Comparison of ENCODE assay signal across 10 cellular contexts in genomic region chr2:196200557-196200956, GRCh38. TPM values are rescaled to one million over a fixed set of nuclear protein-coding genes. Genes with fewer than 3 reads are reported as not detected.
DNase-seq lines count a peak whose midpoint lies in the region; ATAC-seq and TF ChIP-seq lines count a peak whose summit lies in the region.
"Had no signal": no experiment of that assay in that cellular context is flagged by ENCODE, and none has a peak within 500 bp of the region (broad histone marks: within the 10 kb centered on the region; RNA-seq: fewer than 3 reads in every experiment).

No MANE protein-coding gene starts in this region.

- no peak for TF ChIP-seq POLR2A in upper lobe of left lung (IDR thresholded peaks at IDR 0.05)

- TF ChIP-seq EP300 in upper lobe of left lung (IDR thresholded peaks at IDR 0.05) = no peak

- H3K9me3 ChIP-seq in upper lobe of left lung = no peaks in the 10 kb centered on the region
- H3K9me3 ChIP-seq: left lung had no signal

- H3K27ac ChIP-seq in upper lobe of left lung = peak overlapping the region in 1 of 4 donors; percentile 40
- H3K27ac ChIP-seq: VCaP had no signal

- peaks cover 4% of the 10 kb centered on the region for H3K9me3 Mint-ChIP-seq in activated T-helper 1 cell treated with anti-CD3 and anti-CD28 coated beads, Interleukin-12 subunit alpha, Interleukin-12 subunit beta, Interleukin-2, Interleukin-4 antibody, amounts not matched to agents 30 ng/mL and 10 ng/mL and 1 ng/mL, durations not matched to agents 14 hours and 24 hours and 36 hours

- intact Hi-C loops in activated T-helper 1 cell treated with anti-CD3 and anti-CD28 coated beads, Interleukin-12 subunit alpha, Interleukin-12 subunit beta, Interleukin-2, Interleukin-4 antibody, amounts not matched to agents 30 ng/mL and 10 ng/mL and 1 ng/mL, durations not matched to agents 14 hours and 24 hours and 36 hours (cut with micrococcal nuclease) = loop anchor here (1.0 kb wide), 8 partner anchors 11 to 69 kb away; partner anchors contain the start of gene STK17B
- intact Hi-C loops in posterior vena cava (cut with DNase I) = no loop called here

- peaks cover 0 to 7% (median 0%) of the 10 kb centered on the region in 4 donors for H3K36me3 ChIP-seq in upper lobe of left lung

- peak; percentile 45 for DNase-seq in GM10266 (ENCODE audit: extremely low spot score)
- peak; percentile 41 for DNase-seq in activated T-helper 1 cell treated with anti-CD3 and anti-CD28 coated beads, Interleukin-12 subunit alpha, Interleukin-12 subunit beta, Interleukin-2, Interleukin-4 antibody, amounts not matched to agents 30 ng/mL and 10 ng/mL and 1 ng/mL, durations not matched to agents 14 hours and 24 hours and 36 hours (ENCODE audit: low spot score)
- DNase-seq in upper lobe of left lung = no peak
- no peak for DNase-seq in posterior vena cava (ENCODE audit: low spot score)
- no peak for DNase-seq in foreskin melanocyte
- DNase-seq in kidney tubule cell (ENCODE audit: low spot score) = no peak
- DNase-seq: left lung had no signal

- peaks cover 5% of the 10 kb centered on the region for H3K36me3 Mint-ChIP-seq in activated T-helper 1 cell treated with anti-CD3 and anti-CD28 coated beads, Interleukin-12 subunit alpha, Interleukin-12 subunit beta, Interleukin-2, Interleukin-4 antibody, amounts not matched to agents 30 ng/mL and 10 ng/mL and 1 ng/mL, durations not matched to agents 14 hours and 24 hours and 36 hours (ENCODE audit: low read depth)

- no peak overlapping the region for H3K4me3 ChIP-seq in upper lobe of left lung
- H3K4me3 ChIP-seq: left lung had no signal

- peak overlapping the region; percentile 54 for H3K4me3 Mint-ChIP-seq in activated T-helper 1 cell treated with anti-CD3 and anti-CD28 coated beads, Interleukin-12 subunit alpha, Interleukin-12 subunit beta, Interleukin-2, Interleukin-4 antibody, amounts not matched to agents 30 ng/mL and 10 ng/mL and 1 ng/mL, durations not matched to agents 14 hours and 24 hours and 36 hours

- WGBS in upper lobe of left lung, 2 donors = 87 to 89% methylated on average over 2 of the region's 2 CpGs

- peak overlapping the region; percentile 87 for H3K27ac Mint-ChIP-seq in activated T-helper 1 cell treated with anti-CD3 and anti-CD28 coated beads, Interleukin-12 subunit alpha, Interleukin-12 subunit beta, Interleukin-2, Interleukin-4 antibody, amounts not matched to agents 30 ng/mL and 10 ng/mL and 1 ng/mL, durations not matched to agents 14 hours and 24 hours and 36 hours

- peaks cover 49% of the 10 kb centered on the region for H3K4me1 Mint-ChIP-seq in activated T-helper 1 cell treated with anti-CD3 and anti-CD28 coated beads, Interleukin-12 subunit alpha, Interleukin-12 subunit beta, Interleukin-2, Interleukin-4 antibody, amounts not matched to agents 30 ng/mL and 10 ng/mL and 1 ng/mL, durations not matched to agents 14 hours and 24 hours and 36 hours (ENCODE audit: low read depth)

- ATAC-seq in GM19372 (IDR thresholded peaks at IDR 0.05; ENCODE audit: low read depth, unreplicated experiment) = peak; percentile 96
- peak; percentile 98 for ATAC-seq in HG03060 (IDR thresholded peaks at IDR 0.05; ENCODE audit: low read depth, unreplicated experiment)
- no peak for ATAC-seq in upper lobe of left lung (ENCODE audit: low FRiP score in 2 of 2)
- ATAC-seq: left lung had no signal

- TF ChIP-seq CTCF in GM10266 (IDR thresholded peaks at IDR 0.05; ENCODE audit: control insufficient read depth, insufficient read depth, low read depth, missing control alignments) (no peak), upper lobe of left lung (IDR thresholded peaks at IDR 0.05) (no peak)

- H3K27me3 Mint-ChIP-seq in activated T-helper 1 cell treated with anti-CD3 and anti-CD28 coated beads, Interleukin-12 subunit alpha, Interleukin-12 subunit beta, Interleukin-2, Interleukin-4 antibody, amounts not matched to agents 30 ng/mL and 10 ng/mL and 1 ng/mL, durations not matched to agents 14 hours and 24 hours and 36 hours (ENCODE audit: insufficient read depth) = no peaks in the 10 kb centered on the region

- no peaks in the 10 kb centered on the region for H3K27me3 ChIP-seq in upper lobe of left lung
- H3K27me3 ChIP-seq: left lung had no signal

- peaks cover 0 to 15% (median 5%) of the 10 kb centered on the region in 4 donors for H3K4me1 ChIP-seq in upper lobe of left lung
- H3K4me1 ChIP-seq: left lung had no signal

RNA-seq across cellular contexts. Expression of gene STK17B, which starts 29.2 kb away (rescaled TPM):
- 148 and 164 TPM in 2 replicates for total RNA-seq in activated T-helper 1 cell treated with anti-CD3 and anti-CD28 coated beads, Interleukin-12 subunit alpha, Interleukin-12 subunit beta, Interleukin-2, Interleukin-4 antibody, amounts not matched to agents 30 ng/mL and 10 ng/mL and 1 ng/mL, durations not matched to agents 14 hours and 24 hours and 36 hours
- total RNA-seq in upper lobe of left lung = 100 to 1,000 TPM in 1 of 6 donors, 10 to 100 TPM in 5; 19.3 to 120 (median 53.4) TPM
- 10 to 100 TPM; 23.3 to 31.8 TPM for total RNA-seq in posterior vena cava

Comparison
In these comparisons a context has a peak if more than half of its experiments do, and no peak if none do; other contexts are left out.
1. DNase-seq: peak in GM10266 (single experiment) and activated T-helper 1 cell treated with anti-CD3 and anti-CD28 coated beads, Interleukin-12 subunit alpha, Interleukin-12 subunit beta, Interleukin-2, Interleukin-4 antibody, amounts not matched to agents 30 ng/mL and 10 ng/mL and 1 ng/mL, durations not matched to agents 14 hours and 24 hours and 36 hours (single experiment); none in upper lobe of left lung (0 of 2), posterior vena cava (single experiment), foreskin melanocyte (single experiment) and kidney tubule cell (single experiment).
2. ATAC-seq: peak in GM19372 (single experiment) and HG03060 (single experiment); none in upper lobe of left lung (0 of 2).